In the genomic region with DNA sequence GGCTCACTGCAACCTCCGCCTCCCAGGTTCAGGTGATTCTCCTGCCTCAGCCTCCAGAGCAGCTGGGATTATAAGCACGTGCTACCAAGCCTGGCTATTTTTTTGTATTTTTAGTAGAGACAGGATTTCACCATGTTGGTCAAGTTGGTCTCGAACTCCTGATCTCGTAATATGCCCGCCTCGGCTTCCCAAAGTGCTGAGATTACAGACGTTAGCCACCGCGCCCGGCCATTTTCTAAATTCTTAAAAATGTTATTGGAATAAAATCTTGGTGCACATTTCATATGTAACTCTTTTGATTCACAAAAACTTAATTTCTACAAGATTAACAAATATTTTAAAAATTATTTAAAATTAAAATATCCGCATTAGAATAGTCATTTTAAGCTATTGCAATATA, we compare ENCODE assay signal across 28 cellular contexts.
DNase-seq lines count a peak whose midpoint lies in the region; ATAC-seq and FAIRE-seq lines count a peak whose summit lies in the region.
"Had no signal": no experiment of that assay in that cellular context is flagged by ENCODE, and none has a peak within 500 bp of the region (broad histone marks: within the 10 kb centered on the region; RNA-seq: fewer than 3 reads in every experiment).

No MANE protein-coding gene starts in this region.

- peak; percentile 91 for FAIRE-seq in colon (lab: Jason Lieb, UNC)
- FAIRE-seq: A549, D721Med had no signal

- DNase-seq in mesenteric fat pad (ENCODE audit: low spot score) (peak; percentile 28), posterior vena cava (ENCODE audit: low spot score) (peak; percentile 50)
- no peak for DNase-seq in activated CD4-positive, CD25-positive, alpha-beta regulatory T cell treated with anti-CD3 and anti-CD28 coated beads, Interleukin-2, amount 50 U/mL, for 72 hours
- DNase-seq: 8988T; ACHN; AML-193; BE2C; C1 segment of cervical spinal cord; Caco-2; Calu3; CD4-positive, alpha-beta memory T cell; CD4-positive, alpha-beta T cell; CD4-positive, CD25-positive, alpha-beta regulatory T cell; CD8-positive, alpha-beta memory T cell; CD8-positive, alpha-beta T cell; COR-L47; DMS 273 treated with DMSO at 0.1 percent for 48 hours; DMS153; DMS53; DMS79; DMS79 treated with DMSO at 0.1 percent for 48 hours; DND-41; EL had no signal

- intact Hi-C loops in posterior vena cava (cut with DNase I), result no loop called here

- no peak for ATAC-seq in HG03457 (IDR thresholded peaks at IDR 0.05; ENCODE audit: unreplicated experiment)
- no peak for ATAC-seq in HG02884 (IDR thresholded peaks at IDR 0.05; ENCODE audit: unreplicated experiment)
- ATAC-seq: A549; CD8-positive, alpha-beta T cell had no signal
